8 cellular contexts compared by ENCODE assay signal in genomic region chr22:37696260-37696656, GRCh38. TPM values are rescaled to one million over a fixed set of nuclear protein-coding genes. Genes with fewer than 3 reads are reported as not detected.
A peak's percentile ranks its signal among the peaks of the same experiment; 100 is the strongest.
DNase-seq lines count a peak whose midpoint lies in the region; ATAC-seq and TF ChIP-seq lines count a peak whose summit lies in the region.
"Not testable (repeated sequence)": the region's sequence is repeated elsewhere in the genome, so short reads cannot be mapped to it uniquely, and the experiment has no call there.

No MANE protein-coding gene starts in this region.

- in situ Hi-C loops in mammary epithelial cell (cut with MboI; ENCODE audit: low sequenced_read_pairs in 2 of 2) = not testable (repeated sequence)

- intact Hi-C loops in mammary epithelial cell (cut with micrococcal nuclease); sciatic nerve (cut with DNase I); vagina (cut with DNase I): not testable (repeated sequence)
- intact Hi-C loops in naive thymus-derived CD4-positive, alpha-beta T cell (cut with micrococcal nuclease) = loop anchor here in 1 of 2 donors (1.0 to 2.0 kb wide), 2 partner anchors 38 to 51 kb away; partner anchors contain the start of gene PDXP

- peaks cover 25% of the 10 kb centered on the region for H3K36me3 ChIP-seq in OCI-LY1 (ENCODE audit: insufficient read depth, low read length)
- peaks cover 14% of the 10 kb centered on the region for H3K36me3 ChIP-seq in mammary epithelial cell (ENCODE audit: insufficient read depth, low read length)
- H3K36me3 ChIP-seq in naive thymus-derived CD4-positive, alpha-beta T cell (ENCODE audit: control insufficient read depth in 2 of 3, insufficient read depth in 3 of 3, low read length in 3 of 3) = peaks cover 0 to 30% (median 0%) of the 10 kb centered on the region in 3 experiments
- peaks cover 0 to 33% of the 10 kb centered on the region in 2 donors for H3K36me3 ChIP-seq in vagina

- peaks cover 15% of the 10 kb centered on the region for H3K4me1 ChIP-seq in OCI-LY1 (ENCODE audit: insufficient read depth, low read length, severe bottlenecking)
- H3K4me1 ChIP-seq in mammary epithelial cell (ENCODE audit: insufficient read depth, low read length) = peaks cover 14% of the 10 kb centered on the region
- peaks cover 0 to 14% of the 10 kb centered on the region in 2 donors for H3K4me1 ChIP-seq in naive thymus-derived CD4-positive, alpha-beta T cell (ENCODE audit: control insufficient read depth in 2 of 2, insufficient read depth in 2 of 2, low read length in 2 of 2)
- peaks cover 14% of the 10 kb centered on the region for H3K4me1 ChIP-seq in vagina

- dilution Hi-C loops in mammary epithelial cell (cut with HindIII; ENCODE audit: low sequenced_read_pairs) = loop anchor here (5.0 kb wide), 2 partner anchors 51 to 76 kb away; no protein-coding TSS in a partner anchor

- not testable (repeated sequence) for H3K27me3 Mint-ChIP-seq in activated CD8-positive, alpha-beta memory T cell treated with anti-CD3 and anti-CD28 coated beads, Interleukin-2, amount 10 ng/mL, durations not matched to agents 7 days and 5 days; naive thymus-derived CD4-positive, alpha-beta T cell

- CTCF ChIA-PET in activated CD8-positive, alpha-beta memory T cell treated with anti-CD3 and anti-CD28 coated beads, Interleukin-2, amount 10 ng/mL, durations not matched to agents 7 days and 5 days (lab: Charles Lee) = interaction anchor here (1.1 to 2.5 kb wide), 4 partner anchors 13 to 167 kb away, joined by 3 to 10 read pairs (median 4); no protein-coding TSS in a partner anchor
- CTCF ChIA-PET in mammary epithelial cell (lab: Charles Lee; ENCODE audit: low non-redundant PET) = not testable (repeated sequence)
- CTCF ChIA-PET in naive thymus-derived CD4-positive, alpha-beta T cell (lab: Charles Lee) = interaction anchor here (0.6 to 1.4 kb wide), 3 partner anchors 53 to 715 kb away, joined by 3 to 5 read pairs (median 4); no protein-coding TSS in a partner anchor

- H3K9me3 Mint-ChIP-seq in activated CD8-positive, alpha-beta memory T cell treated with anti-CD3 and anti-CD28 coated beads, Interleukin-2, amount 10 ng/mL, durations not matched to agents 7 days and 5 days (ENCODE audit: low read depth); naive thymus-derived CD4-positive, alpha-beta T cell: not testable (repeated sequence)

- not testable (repeated sequence) for DNase-seq in activated CD8-positive, alpha-beta memory T cell treated with anti-CD3 and anti-CD28 coated beads, Interleukin-2, amount 10 ng/mL, durations not matched to agents 7 days and 5 days; mammary epithelial cell; foreskin fibroblast; naive thymus-derived CD4-positive, alpha-beta T cell; sciatic nerve (ENCODE audit: low spot score); vagina (ENCODE audit: extremely low spot score in 2 of 2)

- TF ChIP-seq CTCF in OCI-LY1 (IDR thresholded peaks at IDR 0.05; ENCODE audit: low read length); mammary epithelial cell (conservative IDR thresholded peaks at IDR 0.05 in 1 of 2, IDR thresholded peaks at IDR 0.05 in 1 of 2; ENCODE audit: extremely low read depth in 1 of 2, insufficient read depth in 1 of 2, low read depth in 1 of 2, low read length in 2 of 2); foreskin fibroblast (IDR thresholded peaks at IDR 0.05; ENCODE audit: low read depth, low read length); vagina (IDR thresholded peaks at IDR 0.05): not testable (repeated sequence)

- H3K4me3 ChIP-seq in OCI-LY1 (ENCODE audit: low read depth, low read length, poor library complexity, severe bottlenecking) (peak overlapping the region; percentile 46), mammary epithelial cell (replicated peaks in 1 of 3; ENCODE audit: insufficient read depth in 1 of 3, low read depth in 2 of 3, low read length in 3 of 3) (peak overlapping the region in 1 of 3 experiments; percentile 7), foreskin fibroblast (ENCODE audit: low read depth in 1 of 2, low read length in 2 of 2) (peak overlapping the region; percentile 16 to 20), vagina (peak overlapping the region; percentile 18 to 22)
- not testable (repeated sequence) for H3K4me3 ChIP-seq in naive thymus-derived CD4-positive, alpha-beta T cell (ENCODE audit: low read length)

- H3K9me3 ChIP-seq in OCI-LY1 (ENCODE audit: low read length); mammary epithelial cell (replicated peaks; ENCODE audit: insufficient read depth, low read length); naive thymus-derived CD4-positive, alpha-beta T cell (ENCODE audit: control insufficient read depth in 2 of 3, low read length in 3 of 3); vagina: not testable (repeated sequence)

- WGBS in mammary epithelial cell (ENCODE audit: low coverage, missing lambda C conversion rate) = 42% methylated on average over 13 of the region's 13 CpGs

- not testable (repeated sequence) for H2AFZ ChIP-seq in OCI-LY1 (ENCODE audit: low read length); mammary epithelial cell (ENCODE audit: low read depth, low read length)

- not testable (repeated sequence) for BruUV-seq in mammary epithelial cell (replicated peaks; lab: Mats Ljungman, UMichigan)

- POLR2A ChIA-PET in naive thymus-derived CD4-positive, alpha-beta T cell (lab: Charles Lee) = interaction anchor here (0.5 to 0.8 kb wide), 3 partner anchors 26 to 87 kb away, joined by 3 to 5 read pairs (median 4); no protein-coding TSS in a partner anchor

- ATAC-seq in GM19043 (IDR thresholded peaks at IDR 0.05; ENCODE audit: low read depth, unreplicated experiment) (peak; percentile 7), sciatic nerve (peak; percentile 3)
- ATAC-seq in activated CD8-positive, alpha-beta memory T cell treated with anti-CD3 and anti-CD28 coated beads, Interleukin-2, amount 10 ng/mL, durations not matched to agents 7 days and 5 days; naive thymus-derived CD4-positive, alpha-beta T cell: not testable (repeated sequence)

- not testable (repeated sequence) for H3K9ac ChIP-seq in OCI-LY1 (ENCODE audit: low read length); mammary epithelial cell (ENCODE audit: insufficient read depth, low read length)

- H3K36me3 Mint-ChIP-seq in activated CD8-positive, alpha-beta memory T cell treated with anti-CD3 and anti-CD28 coated beads, Interleukin-2, amount 10 ng/mL, durations not matched to agents 7 days and 5 days = peaks cover 14% of the 10 kb centered on the region
- H3K36me3 Mint-ChIP-seq in naive thymus-derived CD4-positive, alpha-beta T cell = peaks cover 4 to 26% (median 6%) of the 10 kb centered on the region in 5 donors

- H3K4me1 Mint-ChIP-seq in activated CD8-positive, alpha-beta memory T cell treated with anti-CD3 and anti-CD28 coated beads, Interleukin-2, amount 10 ng/mL, durations not matched to agents 7 days and 5 days = peaks cover 10% of the 10 kb centered on the region
- peaks cover 12 to 19% (median 15%) of the 10 kb centered on the region in 7 donors for H3K4me1 Mint-ChIP-seq in naive thymus-derived CD4-positive, alpha-beta T cell

- H3K27ac ChIP-seq in OCI-LY1 (ENCODE audit: low read depth, low read length, poor library complexity, severe bottlenecking) = peak overlapping the region; percentile 28
- H3K27ac ChIP-seq in mammary epithelial cell (ENCODE audit: insufficient read depth, low read depth, low read length); naive thymus-derived CD4-positive, alpha-beta T cell (ENCODE audit: low read depth, low read length); vagina: not testable (repeated sequence)

- not testable (repeated sequence) for H3K9me2 ChIP-seq in OCI-LY1 (ENCODE audit: low read depth, low read length)

- TF ChIP-seq POLR2A in vagina (IDR thresholded peaks at IDR 0.05) = not testable (repeated sequence)

- H3K4me2 ChIP-seq in OCI-LY1 (ENCODE audit: low read length) (peak overlapping the region; percentile 66), mammary epithelial cell (ENCODE audit: insufficient read depth, low read depth, low read length) (peak overlapping the region; percentile 51)

- not testable (repeated sequence) for H4K20me1 ChIP-seq in OCI-LY1 (ENCODE audit: insufficient read depth, low read length); mammary epithelial cell (ENCODE audit: insufficient read depth, low read length)

- not testable (repeated sequence) for H3K79me2 ChIP-seq in OCI-LY1 (ENCODE audit: insufficient read depth, low read length); mammary epithelial cell (ENCODE audit: insufficient read depth, low read length)

- H3K4me3 Mint-ChIP-seq in activated CD8-positive, alpha-beta memory T cell treated with anti-CD3 and anti-CD28 coated beads, Interleukin-2, amount 10 ng/mL, durations not matched to agents 7 days and 5 days = peak overlapping the region; percentile 13
- peak overlapping the region in 9 of 10 donors; percentile 36 to 73 (median 69) for H3K4me3 Mint-ChIP-seq in naive thymus-derived CD4-positive, alpha-beta T cell

- not testable (repeated sequence) for H3K27ac Mint-ChIP-seq in activated CD8-positive, alpha-beta memory T cell treated with anti-CD3 and anti-CD28 coated beads, Interleukin-2, amount 10 ng/mL, durations not matched to agents 7 days and 5 days
- H3K27ac Mint-ChIP-seq in naive thymus-derived CD4-positive, alpha-beta T cell = peak overlapping the region in 3 of 9 donors; percentile 41 to 83 (median 52)

- H3F3A ChIP-seq in OCI-LY1 (ENCODE audit: insufficient read depth, low read length) = not testable (repeated sequence)

- not testable (repeated sequence) for H3K27me3 ChIP-seq in OCI-LY1 (ENCODE audit: insufficient read depth, low read length); mammary epithelial cell (ENCODE audit: insufficient read depth, low read length); naive thymus-derived CD4-positive, alpha-beta T cell (ENCODE audit: control insufficient read depth in 2 of 2, insufficient read depth in 2 of 2, low read length in 2 of 2); vagina

RNA-seq across cellular contexts. Expression of gene TRIOBP, which starts 0.6 kb away (rescaled TPM):
- total RNA-seq in activated CD8-positive, alpha-beta memory T cell treated with anti-CD3 and anti-CD28 coated beads, Interleukin-2, amount 10 ng/mL, durations not matched to agents 7 days and 5 days = 10 to 100 TPM; 42.0 to 55.2 TPM
- total RNA-seq in mammary epithelial cell (100 to 1,000 TPM; 117 to 138 TPM), sciatic nerve (84.0 TPM), vagina (108 TPM)
- 34.2 TPM for polyA plus RNA-seq in mammary epithelial cell
- polyA minus RNA-seq in mammary epithelial cell = 75.7 TPM
- 10 to 100 TPM; 15.0 to 43.0 (median 25.7) TPM for total RNA-seq in naive thymus-derived CD4-positive, alpha-beta T cell
- 10 to 100 TPM in 1 of 2 donors, 1 to 10 TPM in 1; 6.7 to 15.4 TPM for polyA plus RNA-seq in naive thymus-derived CD4-positive, alpha-beta T cell

RNA-seq across cellular contexts. Expression of gene NOL12, which starts 10.1 kb away (rescaled TPM):
- total RNA-seq in activated CD8-positive, alpha-beta memory T cell treated with anti-CD3 and anti-CD28 coated beads, Interleukin-2, amount 10 ng/mL, durations not matched to agents 7 days and 5 days = 10 to 100 TPM; 49.9 to 53.3 TPM
- total RNA-seq in mammary epithelial cell (10 to 100 TPM in 1 of 2 donors, 1 to 10 TPM in 1; 8.0 to 32.4 TPM), sciatic nerve (21.2 TPM), vagina (28.2 TPM)
- polyA plus RNA-seq in mammary epithelial cell = 21.2 TPM
- 11.9 TPM for polyA minus RNA-seq in mammary epithelial cell
- total RNA-seq in naive thymus-derived CD4-positive, alpha-beta T cell = 10 to 100 TPM; 32.8 to 52.5 (median 45.3) TPM
- polyA plus RNA-seq in naive thymus-derived CD4-positive, alpha-beta T cell = 10 to 100 TPM; 42.7 to 48.6 TPM

RNA-seq across cellular contexts. Expression of gene LGALS1, which starts 20.8 kb away (rescaled TPM):
- 1,000 to 10,000 TPM; 1,392 to 1,515 TPM for total RNA-seq in activated CD8-positive, alpha-beta memory T cell treated with anti-CD3 and anti-CD28 coated beads, Interleukin-2, amount 10 ng/mL, durations not matched to agents 7 days and 5 days
- total RNA-seq in mammary epithelial cell = 1,000 to 10,000 TPM; 2,888 to 3,171 TPM
- 6,743 TPM for polyA plus RNA-seq in mammary epithelial cell
- polyA minus RNA-seq in mammary epithelial cell = 4,799 TPM
- total RNA-seq in naive thymus-derived CD4-positive, alpha-beta T cell = 100 to 1,000 TPM in 2 of 5 experiments, 10 to 100 TPM in 3; 23.6 to 969 (median 54.4) TPM
- polyA plus RNA-seq in naive thymus-derived CD4-positive, alpha-beta T cell = 10 to 100 TPM; 22.9 to 30.5 TPM
- 1,269 TPM for total RNA-seq in sciatic nerve
- total RNA-seq in vagina = 1,638 TPM

RNA-seq across cellular contexts. Expression of gene PDXP, which starts 37.7 kb away (rescaled TPM):
- 10 to 100 TPM; 25.9 to 32.6 TPM for total RNA-seq in activated CD8-positive, alpha-beta memory T cell treated with anti-CD3 and anti-CD28 coated beads, Interleukin-2, amount 10 ng/mL, durations not matched to agents 7 days and 5 days
- total RNA-seq in mammary epithelial cell = 1 to 10 TPM; 5.8 to 6.9 TPM
- polyA plus RNA-seq in mammary epithelial cell = 19.4 TPM
- polyA minus RNA-seq in mammary epithelial cell = 10.4 TPM
- total RNA-seq in naive thymus-derived CD4-positive, alpha-beta T cell = 10 to 100 TPM in 1 of 5 experiments, 1 to 10 TPM in 4; 3.9 to 27.4 (median 7.5) TPM
- 1 to 10 TPM; 1.9 to 3.6 TPM for polyA plus RNA-seq in naive thymus-derived CD4-positive, alpha-beta T cell
- 10.0 TPM for total RNA-seq in sciatic nerve
- 6.4 TPM for total RNA-seq in vagina

RNA-seq across cellular contexts. Expression of gene SH3BP1, which starts 56.8 kb away (rescaled TPM):
- total RNA-seq in activated CD8-positive, alpha-beta memory T cell treated with anti-CD3 and anti-CD28 coated beads, Interleukin-2, amount 10 ng/mL, durations not matched to agents 7 days and 5 days = 100 to 1,000 TPM; 231 to 275 TPM
- total RNA-seq in mammary epithelial cell (10 to 100 TPM; 28.2 to 65.9 TPM), sciatic nerve (10.3 TPM), vagina (34.1 TPM)
- 43.7 TPM for polyA plus RNA-seq in mammary epithelial cell
- 77.9 TPM for polyA minus RNA-seq in mammary epithelial cell
- total RNA-seq in naive thymus-derived CD4-positive, alpha-beta T cell = 100 to 1,000 TPM in 2 of 5 experiments, 10 to 100 TPM in 3; 66.4 to 157 (median 89.2) TPM
- 10 to 100 TPM; 12.9 to 23.0 TPM for polyA plus RNA-seq in naive thymus-derived CD4-positive, alpha-beta T cell
